In the genomic region with DNA sequence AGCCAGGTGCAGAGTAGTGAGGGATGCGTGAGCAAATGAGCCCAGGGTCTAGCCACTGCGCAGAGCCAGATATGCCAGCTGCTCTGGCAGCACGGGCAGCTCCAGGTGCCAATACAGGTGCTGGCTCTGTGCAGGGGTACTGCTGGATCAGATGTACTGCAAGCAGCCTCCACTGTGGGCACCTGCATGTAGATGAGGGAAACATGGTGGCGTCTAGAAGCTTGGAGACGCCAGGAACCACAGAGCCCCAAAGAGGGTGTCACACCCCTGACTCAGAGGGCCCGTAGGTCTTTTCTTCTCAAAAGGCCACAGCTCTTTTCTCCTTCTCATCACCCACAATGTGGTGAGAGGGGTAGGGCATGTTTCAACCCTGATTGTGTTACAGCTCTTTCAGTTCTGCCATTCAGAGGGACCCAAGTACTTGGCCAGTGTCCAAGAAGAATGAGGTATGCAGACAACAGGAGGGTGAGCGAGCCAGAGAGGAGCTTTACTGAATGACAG, we compare ENCODE assay signal across 11 cellular contexts.
DNase-seq lines count a peak whose midpoint lies in the region; ATAC-seq and TF ChIP-seq lines count a peak whose summit lies in the region.
"Had no signal": no experiment of that assay in that cellular context is flagged by ENCODE, and none has a peak within 500 bp of the region (broad histone marks: within the 10 kb centered on the region; RNA-seq: fewer than 3 reads in every experiment).

No MANE protein-coding gene starts in this region.

- intact Hi-C loops in vagina (cut with DNase I), result no loop called here

- no peak overlapping the region for H3K27ac ChIP-seq in vagina

- TF ChIP-seq POLR2A in vagina (IDR thresholded peaks at IDR 0.05), result no peak

- H3K27me3 Mint-ChIP-seq in endothelial cell (ENCODE audit: unreplicated experiment), result no peaks in the 10 kb centered on the region
- H3K27me3 Mint-ChIP-seq: memory B cell had no signal

- no peaks in the 10 kb centered on the region for H3K4me1 Mint-ChIP-seq in endothelial cell (ENCODE audit: unreplicated experiment)
- H3K4me1 Mint-ChIP-seq: memory B cell had no signal

- no peak overlapping the region for H3K4me3 ChIP-seq in vagina

- no peak overlapping the region for H3K4me3 Mint-ChIP-seq in endothelial cell (ENCODE audit: unreplicated experiment)
- H3K4me3 Mint-ChIP-seq: H9, memory B cell had no signal

- TF ChIP-seq CTCF in endothelial cell (IDR thresholded peaks at IDR 0.05; ENCODE audit: unreplicated experiment) (no peak), vagina (IDR thresholded peaks at IDR 0.05) (no peak)

- H3K36me3 ChIP-seq in vagina, result no peaks in the 10 kb centered on the region

- no peak for ATAC-seq in HG02588 (IDR thresholded peaks at IDR 0.05; ENCODE audit: unreplicated experiment)

- H3K27ac Mint-ChIP-seq in endothelial cell (ENCODE audit: unreplicated experiment), result peak overlapping the region; percentile 7
- H3K27ac Mint-ChIP-seq: H9, memory B cell had no signal

- H3K9me3 Mint-ChIP-seq in endothelial cell (ENCODE audit: unreplicated experiment), result no peaks in the 10 kb centered on the region
- H3K9me3 Mint-ChIP-seq: H9, memory B cell had no signal

- H3K9me3 ChIP-seq in vagina, result no peaks in the 10 kb centered on the region

- H3K36me3 Mint-ChIP-seq in endothelial cell (ENCODE audit: low read depth, unreplicated experiment), result no peaks in the 10 kb centered on the region
- H3K36me3 Mint-ChIP-seq: memory B cell had no signal

- DNase-seq in DMS153 treated with DMSO at 0.1 percent for 48 hours (lab: John Stamatoyannopoulos, UW; ENCODE audit: unreplicated experiment) (peak; percentile 84), H4 (ENCODE audit: low spot score) (peak; percentile 25), NCI-H2196 treated with DMSO at 0.1 percent for 48 hours (lab: John Stamatoyannopoulos, UW; ENCODE audit: unreplicated experiment) (peak; percentile 75), endothelial cell (ENCODE audit: low spot score) (no peak), LoVo (ENCODE audit: low spot score) (no peak), NOMO-1 (lab: John Stamatoyannopoulos, UW; ENCODE audit: unreplicated experiment in 2 of 2) (no peak), vagina (ENCODE audit: extremely low spot score in 2 of 2) (no peak)
- DNase-seq: H9, NCI-H1048 had no signal

- no peaks in the 10 kb centered on the region for H3K4me1 ChIP-seq in vagina

- no peaks in the 10 kb centered on the region for H3K27me3 ChIP-seq in vagina

Comparison
In these comparisons a context has a peak if more than half of its experiments do, and no peak if none do; other contexts are left out.
1. DNase-seq: peak in DMS153 treated with DMSO at 0.1 percent for 48 hours (single experiment), H4 (single experiment) and NCI-H2196 treated with DMSO at 0.1 percent for 48 hours (single experiment); none in endothelial cell (single experiment), LoVo (single experiment), NOMO-1 (0 of 2) and vagina (0 of 2).